ENCODE assay signal across 8 cellular contexts in genomic region chrX:71253253-71254091, GRCh38. TPM values are rescaled to one million over a fixed set of nuclear protein-coding genes. Genes with fewer than 3 reads are reported as not detected.
DNase-seq lines count a peak whose midpoint lies in the region; ATAC-seq and TF ChIP-seq lines count a peak whose summit lies in the region.

No MANE protein-coding gene starts in this region.

- no peak overlapping the region for H2AFZ ChIP-seq in SU-DHL-6 (ENCODE audit: low read depth, low read length, severe bottlenecking)

- CTCF ChIA-PET in CD4-positive, alpha-beta memory T cell (lab: Charles Lee; ENCODE audit: partially characterized antibody) = interaction anchor here (1.1 to 1.9 kb wide), 2 partner anchors 30 to 71 kb away, joined by 5 to 7 read pairs; partner anchors contain the start of gene NONO

- peak; percentile 15 for TF ChIP-seq CTCF in SU-DHL-6 (IDR thresholded peaks at IDR 0.05; ENCODE audit: insufficient read depth, low read length, poor library complexity, severe bottlenecking)

- in situ Hi-C loops in T47D (cut with HindIII; ENCODE audit: low pct_unique_long_range_greater_than_20kb, low sequenced_read_pairs) = no loop called here

- no peaks in the 10 kb centered on the region for H4K20me1 ChIP-seq in SU-DHL-6 (ENCODE audit: low read depth, low read length)

- ATAC-seq in GM21723 (IDR thresholded peaks at IDR 0.05; ENCODE audit: unreplicated experiment) = no peak

- H3K27ac ChIP-seq in CD4-positive, alpha-beta memory T cell (ENCODE audit: low read depth, low read length) = peak overlapping the region; percentile 77
- peak overlapping the region; percentile 74 for H3K27ac ChIP-seq in SU-DHL-6 (ENCODE audit: low read depth, low read length)

- no peaks in the 10 kb centered on the region for H3K9me3 ChIP-seq in CD4-positive, alpha-beta memory T cell (ENCODE audit: control insufficient read depth in 1 of 2, low read length in 2 of 2)
- no peaks in the 10 kb centered on the region for H3K9me3 ChIP-seq in SU-DHL-6 (ENCODE audit: insufficient read depth, low read length)

- H3K4me1 Mint-ChIP-seq in CD4-positive, alpha-beta memory T cell = peaks cover 5 to 32% (median 13%) of the 10 kb centered on the region in 4 donors

- no peaks in the 10 kb centered on the region for H3K9me2 ChIP-seq in SU-DHL-6 (replicated peaks; ENCODE audit: insufficient read depth, low read length)

- POLR2A ChIA-PET in CD4-positive, alpha-beta memory T cell (lab: Charles Lee; ENCODE audit: partially characterized antibody) = interaction anchor here (1.2 to 4.2 kb wide), 9 partner anchors 9 to 279 kb away, joined by 3 to 65 read pairs (median 13); partner anchors contain the start of genes IL2RG, MED12, NONO and OGT

- intact Hi-C loops in CD4-positive, alpha-beta memory T cell (cut with micrococcal nuclease) = loop anchor here (1.0 to 5.0 kb wide), 6 partner anchors 31 to 185 kb away; partner anchors contain the start of genes SNX12 and TAF1

- peaks cover 25% of the 10 kb centered on the region for H3K4me1 ChIP-seq in CD4-positive, alpha-beta memory T cell (ENCODE audit: insufficient read depth, low read length)

- H3K27ac Mint-ChIP-seq in CD4-positive, alpha-beta memory T cell = peak overlapping the region; percentile 30 to 97 (median 95)

- H3K4me3 ChIP-seq in CD4-positive, alpha-beta memory T cell (ENCODE audit: low read length in 2 of 2) = peak overlapping the region; percentile 23 to 81
- H3K4me3 ChIP-seq in SU-DHL-6 (ENCODE audit: insufficient read depth, low read length, poor library complexity, severe bottlenecking) = peak overlapping the region; percentile 90

- peaks cover 0 to 2% (median 0%) of the 10 kb centered on the region in 8 donors for H3K9me3 Mint-ChIP-seq in CD4-positive, alpha-beta memory T cell

- H3K4me2 ChIP-seq in SU-DHL-6 (ENCODE audit: low read depth, low read length, poor library complexity, severe bottlenecking) = peak overlapping the region; percentile 67

- peaks cover 4 to 15% of the 10 kb centered on the region in 2 donors for H3K36me3 Mint-ChIP-seq in CD4-positive, alpha-beta memory T cell

- H3F3A ChIP-seq in SU-DHL-6 (ENCODE audit: insufficient read depth) = no peaks in the 10 kb centered on the region

- H3K4me3 Mint-ChIP-seq in CD4-positive, alpha-beta memory T cell = peak overlapping the region; percentile 90 to 98 (median 92)

- peak overlapping the region; percentile 87 for H3K9ac ChIP-seq in SU-DHL-6 (ENCODE audit: low read length)

- H3K79me2 ChIP-seq in SU-DHL-6 (ENCODE audit: insufficient read depth, low read length) = peaks cover 23% of the 10 kb centered on the region

- no peaks in the 10 kb centered on the region for H3K27me3 Mint-ChIP-seq in CD4-positive, alpha-beta memory T cell

- H3K27me3 ChIP-seq in CD4-positive, alpha-beta memory T cell (ENCODE audit: insufficient read depth, low read length) = no peaks in the 10 kb centered on the region
- no peaks in the 10 kb centered on the region for H3K27me3 ChIP-seq in SU-DHL-6 (ENCODE audit: low read length)

- DNase-seq in CD4-positive, alpha-beta memory T cell = peak in 3 of 5 donors; percentile 16 to 44 (median 18)
- DNase-seq in HK-2 (ENCODE audit: unreplicated experiment) (peak; percentile 33), T47D (ENCODE audit: low read depth in 1 of 2, low spot score in 1 of 2) (peak; percentile 21 to 32), iris pigment epithelial cell (ENCODE audit: low read depth) (peak; percentile 13), NCI-H187 treated with DMSO at 0.1 percent for 48 hours (lab: John Stamatoyannopoulos, UW) (no peak)
- DNase-seq in stimulated activated CD4-positive, alpha-beta T cell treated with anti-CD3 and anti-CD28 coated beads, Interleukin-2, amount 100 ng/mL, for 48 hours = peak; percentile 10 to 29

- no peaks in the 10 kb centered on the region for H3K36me3 ChIP-seq in CD4-positive, alpha-beta memory T cell (ENCODE audit: insufficient read depth, low read length)
- H3K36me3 ChIP-seq in SU-DHL-6 (ENCODE audit: low read length) = no peaks in the 10 kb centered on the region

RNA-seq across cellular contexts. Expression of gene ZMYM3, which starts 0.5 kb away (rescaled TPM):
- total RNA-seq in CD4-positive, alpha-beta memory T cell = 10 to 100 TPM; 28.0 to 28.2 TPM
- polyA plus RNA-seq in CD4-positive, alpha-beta memory T cell = 1 to 10 TPM; 5.8 to 6.0 TPM

RNA-seq across cellular contexts. Expression of gene NONO, which starts 30.0 kb away (rescaled TPM):
- total RNA-seq in CD4-positive, alpha-beta memory T cell = 100 to 1,000 TPM; 300 to 314 TPM
- polyA plus RNA-seq in CD4-positive, alpha-beta memory T cell = 100 to 1,000 TPM; 163 to 182 TPM

RNA-seq across cellular contexts. Expression of gene GJB1, which starts 30.4 kb away (rescaled TPM):
- not detected for total RNA-seq in CD4-positive, alpha-beta memory T cell
- polyA plus RNA-seq in CD4-positive, alpha-beta memory T cell = not detected

RNA-seq across cellular contexts. Expression of gene ITGB1BP2, which starts 48.1 kb away (rescaled TPM):
- total RNA-seq in CD4-positive, alpha-beta memory T cell = 1 to 10 TPM; 3.5 TPM
- not detected for polyA plus RNA-seq in CD4-positive, alpha-beta memory T cell
